Comparison of ENCODE assay signal across 16 cellular contexts in the genomic region with DNA sequence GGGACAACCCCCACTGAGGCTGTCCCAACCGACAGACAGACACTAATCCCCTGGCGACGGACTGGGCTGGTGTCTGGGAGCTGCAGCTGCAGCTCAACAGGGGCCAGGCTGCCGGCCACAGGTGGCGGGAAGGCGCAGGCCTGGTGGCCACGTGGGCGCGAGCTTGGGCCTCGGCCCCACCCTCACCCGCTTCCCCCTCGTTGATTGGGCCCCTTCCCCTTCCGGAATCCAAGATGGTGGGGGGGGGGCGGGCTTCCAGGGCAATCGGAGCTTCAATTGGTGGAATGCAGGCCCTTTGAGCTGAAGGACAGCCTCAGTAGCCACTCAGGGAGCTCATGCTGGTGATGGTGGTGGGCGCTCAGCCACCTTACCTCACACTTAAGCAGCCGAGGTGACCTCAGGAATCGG. TPM values are rescaled to one million over a fixed set of nuclear protein-coding genes. Genes with fewer than 3 reads are reported as not detected.
"Had no signal": no experiment of that assay in that cellular context is flagged by ENCODE, and none has a peak within 500 bp of the region (broad histone marks: within the 10 kb centered on the region; RNA-seq: fewer than 3 reads in every experiment).

No MANE protein-coding gene starts in this region.

- H3K27ac ChIP-seq: brain microvascular endothelial cell, coronary artery, ovary, thyroid gland had no signal

- DNase-seq: activated CD4-positive, CD25-positive, alpha-beta regulatory T cell treated with anti-CD3 and anti-CD28 coated beads, Interleukin-2, amount 50 U/mL, for 72 hours; activated naive CD4-positive, alpha-beta T cell treated with Interleukin-2 at 50 U/mL for 16 hours; activated T-cell treated with anti-CD3 and anti-CD28 coated beads for 4 hours; anterior cingulate cortex; brain microvascular endothelial cell; effector CD8-positive, alpha-beta T cell; midbrain; ovary; stimulated activated CD4-positive, alpha-beta T cell treated with anti-CD3 and anti-CD28 coated beads, Interleukin-1b, Interleukin-23, amount 100 ng/mL, for 48 hours; T1000; thyroid gland had no signal

- H3K4me3 ChIP-seq: coronary artery, lung, ovary, thyroid gland had no signal

- H3K9me3 ChIP-seq: ovary, thyroid gland had no signal

- H3K4me1 ChIP-seq: thyroid gland had no signal

- H3K27me3 ChIP-seq: ovary, thyroid gland had no signal

- H3K36me3 ChIP-seq: brain microvascular endothelial cell, ovary, thyroid gland had no signal

- ATAC-seq: activated T-helper 17 cell treated with anti-CD3 and anti-CD28 coated beads, Interleukin-2, amount 50 U/mL, for 72 hours had no signal

RNA-seq across cellular contexts. Expression of a gene that starts 8.7 kb away (rescaled TPM):
- total RNA-seq: activated T-helper 17 cell treated with anti-CD3 and anti-CD28 coated beads, Interleukin-2, amount 50 U/mL, for 72 hours; pulmonary artery endothelial cell had no signal
- polyA plus RNA-seq: neural cell, ovary had no signal

RNA-seq across cellular contexts. Expression of a gene that starts 43.8 kb away (rescaled TPM):
- total RNA-seq: activated T-helper 17 cell treated with anti-CD3 and anti-CD28 coated beads, Interleukin-2, amount 50 U/mL, for 72 hours; pulmonary artery endothelial cell had no signal
- polyA plus RNA-seq: neural cell had no signal
